Comparison of ENCODE assay signal across 1 cellular context in genomic region chr19:639251-640155, GRCh38.
A peak's percentile ranks its signal among the peaks of the same experiment; 100 is the strongest.
TF ChIP-seq lines count a peak whose summit lies in the region.

Gene FGF22 (plus strand): TSS chr19:639879. CDS start chr19:639926, 47 bp downstream.

TF ChIP-seq in HepG2, 621 proteins besides CTCF, POLR2A, EP300 and RAD21 (continued from another document and continues in another):
- TF ChIP-seq SNAPC4 (CRISPR knock-in tag; IDR thresholded peaks at IDR 0.05) (no peak), SETDB1 (CRISPR knock-in tag; IDR thresholded peaks at IDR 0.05; ENCODE audit: borderline replicate concordance) (no peak), SIN3A (IDR thresholded peaks at IDR 0.05; ENCODE audit: borderline replicate concordance, low read depth, low read length) (0 out of 2 replicates have a peak, but pooled peaks have one; percentile 34), ZNF761 (CRISPR knock-in tag; conservative IDR thresholded peaks at IDR 0.05) (no peak), ZNF281 (CRISPR knock-in tag; IDR thresholded peaks at IDR 0.05; ENCODE audit: borderline replicate concordance) (no peak), SP5 (CRISPR knock-in tag; IDR thresholded peaks at IDR 0.05; ENCODE audit: borderline replicate concordance, low read depth) (no peak), ZFAT (CRISPR knock-in tag; conservative IDR thresholded peaks at IDR 0.05) (no peak), NFYB (CRISPR knock-in tag; IDR thresholded peaks at IDR 0.05) (peak; percentile 76), ZNF770 (CRISPR knock-in tag; IDR thresholded peaks at IDR 0.05) (peak; percentile 80), ZNF460 (CRISPR knock-in tag; IDR thresholded peaks at IDR 0.05; ENCODE audit: borderline replicate concordance) (no peak), ZBTB8A (CRISPR knock-in tag; IDR thresholded peaks at IDR 0.05; ENCODE audit: borderline replicate concordance, low read depth) (no peak), MAX (IDR thresholded peaks at IDR 0.05) (peak; percentile 40; the same call in 1 of the 2 replicates), ZNF296 (CRISPR knock-in tag; conservative IDR thresholded peaks at IDR 0.05) (no peak), TEAD3 (CRISPR knock-in tag; optimal IDR thresholded peaks at IDR 0.05; ENCODE audit: borderline replicate concordance) (no peak), PBX2 (CRISPR knock-in tag; IDR thresholded peaks at IDR 0.05) (no peak), ATF7 (IDR thresholded peaks at IDR 0.05) (no peak), ATF7 (CRISPR knock-in tag; IDR thresholded peaks at IDR 0.05) (no peak), SAP130 (CRISPR knock-in tag; IDR thresholded peaks at IDR 0.05; ENCODE audit: low read depth) (peak; percentile 30; the same call in 1 of the 2 replicates), NFIB (CRISPR knock-in tag; IDR thresholded peaks at IDR 0.05; ENCODE audit: borderline replicate concordance) (no peak), ZNF318 (CRISPR knock-in tag; IDR thresholded peaks at IDR 0.05) (no peak), ZSCAN21 (CRISPR knock-in tag; IDR thresholded peaks at IDR 0.05; ENCODE audit: borderline replicate concordance) (no peak), FOXK2 (IDR thresholded peaks at IDR 0.05) (no peak), TBX2 (CRISPR knock-in tag; IDR thresholded peaks at IDR 0.05; ENCODE audit: borderline replicate concordance) (peak; percentile 21; the same call in 1 of the 2 replicates), ZSCAN29 (CRISPR knock-in tag; conservative IDR thresholded peaks at IDR 0.05) (no peak), ZNF674 (CRISPR knock-in tag; IDR thresholded peaks at IDR 0.05; ENCODE audit: low read depth) (no peak), PREB (CRISPR knock-in tag; IDR thresholded peaks at IDR 0.05) (no peak), ZC3H4 (CRISPR knock-in tag; IDR thresholded peaks at IDR 0.05; ENCODE audit: borderline replicate concordance) (no peak), IRF1 (CRISPR knock-in tag; IDR thresholded peaks at IDR 0.05; ENCODE audit: low read depth) (no peak), MEIS1 (CRISPR knock-in tag; IDR thresholded peaks at IDR 0.05; ENCODE audit: borderline replicate concordance) (no peak), PRDM4 (CRISPR knock-in tag; IDR thresholded peaks at IDR 0.05; ENCODE audit: borderline replicate concordance) (no peak), NCOA1 (CRISPR knock-in tag; IDR thresholded peaks at IDR 0.05) (no peak), ZNF224 (CRISPR knock-in tag; IDR thresholded peaks at IDR 0.05) (no peak)
